Comparison of ENCODE assay signal across 8 cellular contexts in genomic region chr2:240991378-240992263, GRCh38.
DNase-seq lines count a peak whose midpoint lies in the region; ATAC-seq and TF ChIP-seq lines count a peak whose summit lies in the region.

No MANE protein-coding gene starts in this region.

- ATAC-seq in HG03135 (IDR thresholded peaks at IDR 0.05; ENCODE audit: unreplicated experiment) = no peak

- peak; percentile 61 for DNase-seq in Ammon's horn (ENCODE audit: low spot score)
- DNase-seq in LoVo (ENCODE audit: low spot score) = peak; percentile 48
- DNase-seq in astrocyte of the cerebellum (ENCODE audit: low read depth) = peak; percentile 82
- DNase-seq in iPS-NIHi11 (ENCODE audit: low spot score) = peak; percentile 38
- no peak for DNase-seq in stimulated activated CD4-positive, alpha-beta T cell treated with anti-CD3 and anti-CD28 coated beads, Interleukin-12 subunit alpha, Interleukin-12 subunit beta, amount 100 ng/mL, for 4 hours
- DNase-seq in T-helper 2 cell = no peak

- peaks cover 0 to 11% of the 10 kb centered on the region in 2 donors for H3K9me3 ChIP-seq in stomach smooth muscle (ENCODE audit: control insufficient read depth in 2 of 2, low read length in 2 of 2)

- no peaks in the 10 kb centered on the region for H3K27me3 ChIP-seq in stomach smooth muscle (ENCODE audit: control insufficient read depth in 1 of 2, insufficient read depth in 2 of 2, low read length in 2 of 2)

- H3K27ac ChIP-seq in stomach smooth muscle (ENCODE audit: low read length) = peak overlapping the region; percentile 46

- no peak overlapping the region for H3K4me3 ChIP-seq in astrocyte of the cerebellum (ENCODE audit: low read depth, low read length)
- peak overlapping the region in 1 of 2 donors; percentile 55 for H3K4me3 ChIP-seq in stomach smooth muscle (ENCODE audit: low read length in 2 of 2)

- H3K9ac ChIP-seq in stomach smooth muscle (ENCODE audit: low read length in 2 of 2) = no peak overlapping the region

- H3K4me1 ChIP-seq in stomach smooth muscle (ENCODE audit: control insufficient read depth, insufficient read depth, low read length) = peaks cover 32% of the 10 kb centered on the region

- no peaks in the 10 kb centered on the region for H3K36me3 ChIP-seq in stomach smooth muscle (ENCODE audit: control insufficient read depth in 2 of 2, insufficient read depth in 2 of 2, low read length in 2 of 2)

- in situ Hi-C loops in astrocyte of the cerebellum (cut with HindIII; ENCODE audit: low sequenced_read_pairs) = no loop called here

- TF ChIP-seq CTCF in astrocyte of the cerebellum (IDR thresholded peaks at IDR 0.05; ENCODE audit: low read depth, low read length, missing control alignments) = no peak

Comparison
In these comparisons a context has a peak if more than half of its experiments do, and no peak if none do; other contexts are left out.
1. DNase-seq: peak in Ammon's horn (single experiment), LoVo (single experiment), astrocyte of the cerebellum (single experiment) and iPS-NIHi11 (single experiment); none in stimulated activated CD4-positive, alpha-beta T cell treated with anti-CD3 and anti-CD28 coated beads, Interleukin-12 subunit alpha, Interleukin-12 subunit beta, amount 100 ng/mL, for 4 hours (single experiment) and T-helper 2 cell (0 of 5).